In the genomic region with DNA sequence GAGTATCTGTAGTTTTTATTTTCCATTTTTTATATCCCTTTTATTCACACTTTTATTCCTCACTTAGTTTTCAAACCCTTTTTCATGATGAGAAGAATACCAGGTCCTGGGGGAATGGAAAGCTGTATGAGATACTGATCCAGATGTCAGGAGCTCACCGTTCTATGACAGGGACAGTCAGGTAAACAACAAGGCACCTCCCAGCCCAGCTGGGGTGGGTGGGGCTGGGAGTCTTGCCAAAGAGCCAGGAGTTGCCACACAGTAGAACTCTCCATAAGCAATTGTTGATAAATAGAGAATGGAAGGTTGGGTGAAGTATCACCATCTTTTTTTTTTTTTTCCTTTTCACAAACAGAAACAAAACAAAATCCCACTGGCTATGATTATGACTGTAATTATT, we compare ENCODE assay signal across 15 cellular contexts.
"Had no signal": no experiment of that assay in that cellular context is flagged by ENCODE, and none has a peak within 500 bp of the region (broad histone marks: within the 10 kb centered on the region; RNA-seq: fewer than 3 reads in every experiment).

No MANE protein-coding gene starts in this region.

- H3K4me1 ChIP-seq: colonic mucosa, esophagus muscularis mucosa had no signal

- H3K27ac ChIP-seq: colonic mucosa, esophagus muscularis mucosa, neutrophil, thoracic aorta had no signal

- H3K9me3 ChIP-seq: colonic mucosa, thoracic aorta had no signal

- DNase-seq: activated CD4-positive, alpha-beta memory T cell treated with anti-CD3 and anti-CD28 coated beads, Interleukin-2, amount 10 ng/mL, durations not matched to agents 7 days and 5 days; activated CD4-positive, alpha-beta T cell treated with anti-CD3 and anti-CD28 coated beads for 4 hours; activated gamma-delta T cell; activated T-cell treated with anti-CD3 and anti-CD28 coated beads, Interleukin-2, amount 50 U/mL, for 48 hours; caudate nucleus; colonic mucosa; hippocampal formation; left ventricle myocardium superior; mesenchymal stem cell; natural killer cell; stimulated activated CD4-positive, alpha-beta T cell treated with anti-CD3 and anti-CD28 coated beads, Interleukin-12 subunit alpha, Interleukin-12 subunit beta, amount 100 ng/mL, for 4 hours; stimulated activated CD4-positive, alpha-beta T cell treated with anti-CD3 and anti-CD28 coated beads, Interleukin-2, amount 100 ng/mL, for 24 hours had no signal

- H3K4me3 ChIP-seq: colonic mucosa, esophagus muscularis mucosa, thoracic aorta had no signal

- H3K27me3 ChIP-seq: colonic mucosa, neutrophil had no signal

- H3K36me3 ChIP-seq: colonic mucosa, esophagus muscularis mucosa, neutrophil, thoracic aorta had no signal
